Comparison of ENCODE assay signal across 22 cellular contexts in genomic region chr11:61068581-61068980, GRCh38. TPM values are rescaled to one million over a fixed set of nuclear protein-coding genes. Genes with fewer than 3 reads are reported as not detected.
A peak's percentile ranks its signal among the peaks of the same experiment; 100 is the strongest.
DNase-seq lines count a peak whose midpoint lies in the region; ATAC-seq and TF ChIP-seq lines count a peak whose summit lies in the region.
"Had no signal": no experiment of that assay in that cellular context is flagged by ENCODE, and none has a peak within 500 bp of the region (broad histone marks: within the 10 kb centered on the region; RNA-seq: fewer than 3 reads in every experiment).

No MANE protein-coding gene starts in this region.

- intact Hi-C loops in dendritic cell treated with granulocyte-macrophage colony-stimulating factor and Interleukin-4, amounts not matched to agents 40 ng/mL and 50 ng/mL, for 4 days (cut with micrococcal nuclease) = no loop called here
- intact Hi-C loops in sigmoid colon (cut with DNase I) = no loop called here

- ATAC-seq in T-cell (replicated peaks in 1 of 4) = no peak
- ATAC-seq: A549, foreskin keratinocyte had no signal

- no peak for TF ChIP-seq POLR2A in sigmoid colon (IDR thresholded peaks at IDR 0.05)

- TF ChIP-seq EP300 in sigmoid colon (IDR thresholded peaks at IDR 0.05) = no peak

- no peaks in the 10 kb centered on the region for H3K9me3 Mint-ChIP-seq in T-cell
- H3K9me3 Mint-ChIP-seq in dendritic cell treated with granulocyte-macrophage colony-stimulating factor and Interleukin-4, amounts not matched to agents 40 ng/mL and 50 ng/mL, for 4 days = no peaks in the 10 kb centered on the region

- peaks cover 0 to 31% (median 19%) of the 10 kb centered on the region in 4 donors for H3K4me1 ChIP-seq in sigmoid colon
- H3K4me1 ChIP-seq: A549, foreskin keratinocyte had no signal

- peak overlapping the region; percentile 95 to 96 for H3K27ac Mint-ChIP-seq in T-cell
- peak overlapping the region; percentile 5 for H3K27ac Mint-ChIP-seq in dendritic cell treated with granulocyte-macrophage colony-stimulating factor and Interleukin-4, amounts not matched to agents 40 ng/mL and 50 ng/mL, for 4 days

- WGBS in sigmoid colon, 2 donors = 91 to 93% methylated on average over 9 of the region's 9 CpGs

- H3K27me3 Mint-ChIP-seq in T-cell = no peaks in the 10 kb centered on the region
- H3K27me3 Mint-ChIP-seq in dendritic cell treated with granulocyte-macrophage colony-stimulating factor and Interleukin-4, amounts not matched to agents 40 ng/mL and 50 ng/mL, for 4 days = peaks cover 12% of the 10 kb centered on the region

- no peak for TF ChIP-seq CTCF in sigmoid colon (IDR thresholded peaks at IDR 0.05)

- H3K27me3 ChIP-seq in sigmoid colon = no peaks in the 10 kb centered on the region
- H3K27me3 ChIP-seq: BLaER1, foreskin keratinocyte had no signal

- H3K36me3 ChIP-seq in sigmoid colon = no peaks in the 10 kb centered on the region
- H3K36me3 ChIP-seq: BLaER1 had no signal

- H3K36me3 Mint-ChIP-seq in T-cell = no peaks in the 10 kb centered on the region
- H3K36me3 Mint-ChIP-seq in dendritic cell treated with granulocyte-macrophage colony-stimulating factor and Interleukin-4, amounts not matched to agents 40 ng/mL and 50 ng/mL, for 4 days (ENCODE audit: low read depth) = no peaks in the 10 kb centered on the region

- POLR2A ChIA-PET in T-cell (lab: Charles Lee) = no interaction called here

- H3K4me1 Mint-ChIP-seq in T-cell = peaks cover 81 to 86% (median 84%) of the 10 kb centered on the region in 3 donors
- H3K4me1 Mint-ChIP-seq in dendritic cell treated with granulocyte-macrophage colony-stimulating factor and Interleukin-4, amounts not matched to agents 40 ng/mL and 50 ng/mL, for 4 days (ENCODE audit: low read depth) = peaks cover 66% of the 10 kb centered on the region

- DNase-seq in activated CD4-positive, alpha-beta T cell treated with anti-CD3 and anti-CD28 coated beads, Interleukin-2, amount 50 U/mL, for 48 hours = peak; percentile 1 to 3
- DNase-seq in activated CD4-positive, alpha-beta T cell treated with anti-CD3 and anti-CD28 coated beads for 48 hours = no peak
- DNase-seq in T-cell (peak in 1 of 34 experiments; percentile 4), sigmoid colon (peak; percentile 32), EL (no peak), medulla oblongata (ENCODE audit: extremely low spot score) (no peak), cerebellar cortex (ENCODE audit: low spot score) (no peak)
- DNase-seq: erythroblast; foreskin keratinocyte; HCEC 1CT; hippocampal formation; Kasumi-1; NCI-H1092; NCI-H2029 treated with DMSO at 0.1 percent for 48 hours; PC-9; stimulated activated CD4-positive, alpha-beta T cell treated with anti-CD3 and anti-CD28 coated beads, Interleukin-12 subunit alpha, Interleukin-12 subunit beta, amount 100 ng/mL, for 4 hours had no signal

- H3K4me3 Mint-ChIP-seq in T-cell = peak overlapping the region in 1 of 3 donors; percentile 72
- H3K4me3 Mint-ChIP-seq in dendritic cell treated with granulocyte-macrophage colony-stimulating factor and Interleukin-4, amounts not matched to agents 40 ng/mL and 50 ng/mL, for 4 days = no peak overlapping the region

- H3K9me3 ChIP-seq in sigmoid colon = no peaks in the 10 kb centered on the region
- H3K9me3 ChIP-seq: A549, BLaER1 had no signal

- no peak overlapping the region for H3K27ac ChIP-seq in sigmoid colon
- H3K27ac ChIP-seq: A549, BLaER1, foreskin keratinocyte, PC-9 had no signal

- H3K4me3 ChIP-seq in sigmoid colon = no peak overlapping the region
- H3K4me3 ChIP-seq: A549, BLaER1, PC-9 had no signal

- CTCF ChIA-PET in T-cell (lab: Charles Lee) = no interaction called here

RNA-seq across cellular contexts. Expression of gene CD5, which starts 33.7 kb away (rescaled TPM):
- total RNA-seq in T-cell (100 to 1,000 TPM; 227 to 387 (median 255) TPM), sigmoid colon (under 1 TPM in 2 of 4 donors, not detected in 2; 0.54 to 0.55 TPM)
- 10 to 100 TPM in 1 of 3 donors, under 1 TPM in 2; 0.23 to 12.3 (median 0.60) TPM for polyA plus RNA-seq in sigmoid colon
- total RNA-seq: bronchial epithelial cell, foreskin keratinocyte, G401, osteoblast, PC-9 had no signal
- polyA plus RNA-seq: A549, foreskin keratinocyte had no signal

Comparison
In these comparisons a context has a peak if more than half of its experiments do, and no peak if none do; other contexts are left out.
1. DNase-seq: peak in activated CD4-positive, alpha-beta T cell treated with anti-CD3 and anti-CD28 coated beads, Interleukin-2, amount 50 U/mL, for 48 hours (2 of 2) and sigmoid colon (single experiment); none in activated CD4-positive, alpha-beta T cell treated with anti-CD3 and anti-CD28 coated beads for 48 hours (single experiment), EL (single experiment), medulla oblongata (single experiment) and cerebellar cortex (single experiment).
2. RNA of gene CD5, which starts 33.7 kb away (total RNA-seq): 227 to 387 TPM in T-cell; 0.54 to 0.55 TPM in sigmoid colon; every median in the first group is over 100 times any median in the second.